In the genomic region with DNA sequence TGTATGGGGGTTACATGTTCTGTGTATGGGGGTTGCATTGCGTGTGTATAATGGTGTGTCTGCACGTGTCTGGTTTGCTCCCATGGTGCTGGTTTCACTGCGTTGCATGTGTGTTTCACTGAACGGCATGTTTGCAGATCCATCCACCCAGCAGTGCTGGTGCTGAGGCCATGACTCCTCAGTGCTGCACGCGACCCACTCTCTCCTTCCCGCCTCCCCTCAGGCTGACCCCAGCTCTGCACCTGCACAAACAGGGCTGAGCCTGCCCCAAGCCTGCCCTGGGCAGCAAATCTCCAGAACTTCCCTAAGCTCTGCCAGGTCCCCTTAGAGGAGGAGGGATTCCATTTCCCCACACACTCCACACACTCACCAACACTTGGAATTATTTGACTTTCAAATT, we compare ENCODE assay signal across 25 cellular contexts. TPM values are rescaled to one million over a fixed set of nuclear protein-coding genes. Genes with fewer than 3 reads are reported as not detected.
DNase-seq lines count a peak whose midpoint lies in the region; ATAC-seq, FAIRE-seq and TF ChIP-seq lines count a peak whose summit lies in the region.
"Had no signal": no experiment of that assay in that cellular context is flagged by ENCODE, and none has a peak within 500 bp of the region (broad histone marks: within the 10 kb centered on the region; RNA-seq: fewer than 3 reads in every experiment).

No MANE protein-coding gene starts in this region.

- H3K4me1 Mint-ChIP-seq in activated T-cell treated with anti-CD3 and anti-CD28 coated beads, Interleukin-2, amount 50 U/mL, for 24 hours (ENCODE audit: low read depth): peaks cover 2% of the 10 kb centered on the region
- peaks cover 8% of the 10 kb centered on the region for H3K4me1 Mint-ChIP-seq in type B pancreatic cell (ENCODE audit: unreplicated experiment)
- H3K4me1 Mint-ChIP-seq in activated naive CD8-positive, alpha-beta T cell treated with anti-CD3 and anti-CD28 coated beads, Interleukin-2, amount 50 U/mL, for 24 hours: no peaks in the 10 kb centered on the region

- H3K27ac ChIP-seq in HepG2 (ENCODE audit: extremely low read length, insufficient read depth, low read length) (no peak overlapping the region), right lobe of liver (no peak overlapping the region), osteoblast (ENCODE audit: low read depth, low read length) (no peak overlapping the region)
- H3K27ac ChIP-seq: 22Rv1, A549, C4-2B, GM23248, HL-60 had no signal

- H3K9me3 ChIP-seq in HepG2 (ENCODE audit: low read length) (no peaks in the 10 kb centered on the region), right lobe of liver (no peaks in the 10 kb centered on the region), osteoblast (ENCODE audit: low read depth, low read length) (no peaks in the 10 kb centered on the region)
- H3K9me3 ChIP-seq: A549 had no signal

- no TSS peak for BruUV-seq in HepG2 (replicated peaks; lab: Mats Ljungman, UMichigan)

- POLR2A ChIA-PET in HepG2 (lab: Yijun Ruan, JAX): no interaction called here

- DNase-seq in activated T-cell treated with anti-CD3 and anti-CD28 coated beads, Interleukin-2, amount 50 U/mL, for 24 hours: peak; percentile 11
- DNase-seq in activated T-cell treated with anti-CD3 and anti-CD28 coated beads, Interleukin-2, amount 50 U/mL, for 48 hours: no peak
- DNase-seq in HepG2 (ENCODE audit: low spot score) (no peak), right lobe of liver (no peak), osteoblast (ENCODE audit: insufficient read length, low spot score, missing footprints) (peak; percentile 66), type B pancreatic cell (ENCODE audit: extremely low spot score, unreplicated experiment) (peak; percentile 39), HUDEP-2 (lab: John Stamatoyannopoulos, UW; ENCODE audit: unreplicated experiment in 76 of 76) (no peak)
- no peak for DNase-seq in activated naive CD8-positive, alpha-beta T cell treated with anti-CD3 and anti-CD28 coated beads, Interleukin-2, amount 50 U/mL, for 24 hours
- DNase-seq: AML-193; CD4-positive, alpha-beta T cell; DMS153; DMS79; GDM1; GM23248; HCEC 1CT had no signal

- WGBS in HepG2 (ENCODE audit: low lambda C conversion rate): 20% methylated on average over 1 of the region's 7 CpGs
- WGBS in right lobe of liver (ENCODE audit: insufficient coverage, low coverage, low lambda C conversion rate, missing lambda C conversion rate): 40% methylated on average over 4 of the region's 7 CpGs

- no peak for TF ChIP-seq EP300 in HepG2 (IDR thresholded peaks at IDR 0.05; ENCODE audit: low read depth in 2 of 2, low read length in 2 of 2)
- no peak for TF ChIP-seq EP300 in HepG2 (CRISPR knock-in tag; IDR thresholded peaks at IDR 0.05; ENCODE audit: borderline replicate concordance)

- in situ Hi-C loops in HepG2 (cut with HindIII; ENCODE audit: extremely low pct_ligation_motif_present, low pct_unique_long_range_greater_than_20kb): no loop called here

- H3K79me2 ChIP-seq in HepG2 (ENCODE audit: insufficient read depth, low read length) (no peaks in the 10 kb centered on the region), osteoblast (ENCODE audit: insufficient read depth, low read length) (no peaks in the 10 kb centered on the region)

- no peak for TF ChIP-seq RAD21 in HepG2 (CRISPR knock-in tag; IDR thresholded peaks at IDR 0.05)

- no peak overlapping the region for H3K27ac Mint-ChIP-seq in activated T-cell treated with anti-CD3 and anti-CD28 coated beads, Interleukin-2, amount 50 U/mL, for 24 hours
- H3K27ac Mint-ChIP-seq in type B pancreatic cell: no peak overlapping the region
- no peak overlapping the region for H3K27ac Mint-ChIP-seq in activated naive CD8-positive, alpha-beta T cell treated with anti-CD3 and anti-CD28 coated beads, Interleukin-2, amount 50 U/mL, for 24 hours
- H3K27ac Mint-ChIP-seq: CD4-positive, alpha-beta T cell; IgD-negative memory B cell had no signal

- no peak overlapping the region for H3K4me2 ChIP-seq in HepG2 (ENCODE audit: low read depth, low read length)
- no peak overlapping the region for H3K4me2 ChIP-seq in osteoblast (ENCODE audit: insufficient read depth, low read length)
- H3K4me2 ChIP-seq: A549 had no signal

- H2AFZ ChIP-seq in HepG2 (ENCODE audit: low read length) (no peak overlapping the region), osteoblast (ENCODE audit: low read length) (no peak overlapping the region)
- H2AFZ ChIP-seq: GM23248 had no signal

- H3K4me1 ChIP-seq in HepG2 (ENCODE audit: insufficient read depth, low read length) (no peaks in the 10 kb centered on the region), right lobe of liver (no peaks in the 10 kb centered on the region), osteoblast (ENCODE audit: insufficient read depth, low read length) (no peaks in the 10 kb centered on the region)
- H3K4me1 ChIP-seq: A549 had no signal

- ATAC-seq in HepG2 (no peak), right lobe of liver (no peak)
- ATAC-seq in activated naive CD8-positive, alpha-beta T cell treated with anti-CD3 and anti-CD28 coated beads, Interleukin-2, amount 50 U/mL, for 24 hours: no peak
- ATAC-seq: A549 had no signal

- no peak overlapping the region for H3K4me3 ChIP-seq in HepG2 (replicated peaks in 1 of 3; ENCODE audit: insufficient read depth in 1 of 3, low read depth in 2 of 3, low read length in 3 of 3)
- H3K4me3 ChIP-seq in right lobe of liver: no peak overlapping the region
- H3K4me3 ChIP-seq in osteoblast (ENCODE audit: insufficient read depth, low read length): no peak overlapping the region
- H3K4me3 ChIP-seq: A549, GM23248 had no signal

- intact Hi-C loops in HepG2 (cut with micrococcal nuclease; ENCODE audit: unreplicated experiment) (no loop called here), right lobe of liver (cut with DNase I) (no loop called here)

- TF ChIP-seq POLR2A in HepG2 (IDR thresholded peaks at IDR 0.05; ENCODE audit: insufficient read depth in 1 of 2, low read depth in 2 of 2, low read length in 2 of 2): no peak
- TF ChIP-seq POLR2A in right lobe of liver (IDR thresholded peaks at IDR 0.05): no peak

- no peak overlapping the region for H3K4me3 Mint-ChIP-seq in activated T-cell treated with anti-CD3 and anti-CD28 coated beads, Interleukin-2, amount 50 U/mL, for 24 hours
- no peak overlapping the region for H3K4me3 Mint-ChIP-seq in type B pancreatic cell
- H3K4me3 Mint-ChIP-seq in activated naive CD8-positive, alpha-beta T cell treated with anti-CD3 and anti-CD28 coated beads, Interleukin-2, amount 50 U/mL, for 24 hours: no peak overlapping the region
- H3K4me3 Mint-ChIP-seq: CD4-positive, alpha-beta T cell; IgD-negative memory B cell had no signal

- H3K27me3 Mint-ChIP-seq in activated T-cell treated with anti-CD3 and anti-CD28 coated beads, Interleukin-2, amount 50 U/mL, for 24 hours: peaks cover 9% of the 10 kb centered on the region
- peaks cover 7% of the 10 kb centered on the region for H3K27me3 Mint-ChIP-seq in type B pancreatic cell
- peaks cover 2% of the 10 kb centered on the region for H3K27me3 Mint-ChIP-seq in activated naive CD8-positive, alpha-beta T cell treated with anti-CD3 and anti-CD28 coated beads, Interleukin-2, amount 50 U/mL, for 24 hours

- no peak overlapping the region for H3K9ac ChIP-seq in HepG2 (ENCODE audit: insufficient read depth, low read depth, low read length)
- H3K9ac ChIP-seq: GM23248 had no signal

- peaks cover 12 to 73% of the 10 kb centered on the region in 2 experiments; a peak in 4 of 5 replicates for H3K27me3 ChIP-seq in HepG2 (ENCODE audit: control insufficient read depth in 1 of 2, insufficient read depth in 2 of 2, low read length in 2 of 2)
- H3K27me3 ChIP-seq in right lobe of liver: no peaks in the 10 kb centered on the region
- peaks cover 5% of the 10 kb centered on the region for H3K27me3 ChIP-seq in osteoblast (ENCODE audit: insufficient read depth, low read length)

- TF ChIP-seq CTCF in HepG2 (CRISPR knock-in tag; IDR thresholded peaks at IDR 0.05) (no peak), right lobe of liver (IDR thresholded peaks at IDR 0.05) (no peak), osteoblast (IDR thresholded peaks at IDR 0.05; ENCODE audit: extremely low read depth, low read depth, low read length) (no peak), type B pancreatic cell (conservative IDR thresholded peaks at IDR 0.05) (no peak)

- no peaks in the 10 kb centered on the region for H3K36me3 ChIP-seq in HepG2 (replicated peaks in 1 of 2; ENCODE audit: control insufficient read depth in 1 of 2, insufficient read depth in 2 of 2, low read length in 2 of 2)
- H3K36me3 ChIP-seq in right lobe of liver: no peaks in the 10 kb centered on the region
- H3K36me3 ChIP-seq in osteoblast (ENCODE audit: insufficient read depth, low read length): no peaks in the 10 kb centered on the region

- CTCF ChIA-PET in HepG2 (lab: Yijun Ruan, JAX; ENCODE audit: low intra/inter-chr PET ratio, low total read pairs): no interaction called here

- no peaks in the 10 kb centered on the region for H3K9me3 Mint-ChIP-seq in activated T-cell treated with anti-CD3 and anti-CD28 coated beads, Interleukin-2, amount 50 U/mL, for 24 hours
- H3K9me3 Mint-ChIP-seq in type B pancreatic cell: no peaks in the 10 kb centered on the region
- no peaks in the 10 kb centered on the region for H3K9me3 Mint-ChIP-seq in activated naive CD8-positive, alpha-beta T cell treated with anti-CD3 and anti-CD28 coated beads, Interleukin-2, amount 50 U/mL, for 24 hours
- H3K9me3 Mint-ChIP-seq: CD4-positive, alpha-beta T cell; IgD-negative memory B cell had no signal

- FAIRE-seq in HepG2 (lab: Jason Lieb, UNC): no peak
- FAIRE-seq: A549, GM19239 had no signal

- H4K20me1 ChIP-seq in HepG2 (ENCODE audit: insufficient read depth, low read length) (0 out of 2 replicates have a peak, but pooled peaks cover 4% of the 10 kb centered on the region), osteoblast (ENCODE audit: insufficient read depth, low read length) (no peaks in the 10 kb centered on the region)

- H3K36me3 Mint-ChIP-seq in activated T-cell treated with anti-CD3 and anti-CD28 coated beads, Interleukin-2, amount 50 U/mL, for 24 hours (ENCODE audit: low read depth): no peaks in the 10 kb centered on the region
- no peaks in the 10 kb centered on the region for H3K36me3 Mint-ChIP-seq in type B pancreatic cell
- H3K36me3 Mint-ChIP-seq in activated naive CD8-positive, alpha-beta T cell treated with anti-CD3 and anti-CD28 coated beads, Interleukin-2, amount 50 U/mL, for 24 hours (ENCODE audit: low read depth): no peaks in the 10 kb centered on the region
- H3K36me3 Mint-ChIP-seq: IgD-negative memory B cell had no signal

RNA-seq across cellular contexts. Expression of a gene that starts 18.7 kb away (rescaled TPM):
- total RNA-seq in HepG2 (2016; rRNA removed; fragmentation: Illumina TruSeq; extraction: Trizol): not detected in 2 replicates
- total RNA-seq in HepG2 (2016; cell fraction: cytosol; rRNA removed; fragmentation: Illumina TruSeq; extraction: Trizol; ENCODE audit: low read depth): not detected in 2 replicates
- total RNA-seq in HepG2 (2016; cell fraction: insoluble cytoplasmic fraction; rRNA removed; fragmentation: Illumina TruSeq; extraction: Trizol): not detected in 2 replicates
- not detected in 2 replicates for total RNA-seq in HepG2 (2016; cell fraction: membrane; rRNA removed; fragmentation: Illumina TruSeq; extraction: Trizol)
- total RNA-seq in HepG2 (2016; cell fraction: nucleus; rRNA removed; fragmentation: Illumina TruSeq; extraction: Trizol): not detected in 2 replicates
- polyA plus RNA-seq in HepG2 (2011; rRNA removed): not detected in 2 replicates
- not detected in 2 replicates for polyA plus RNA-seq in HepG2 (2011; cell fraction: cytosol; rRNA removed)
- polyA plus RNA-seq in HepG2 (2011; cell fraction: nucleus; rRNA removed): not detected in 2 replicates
- polyA plus RNA-seq in HepG2 (2012): not detected in 2 replicates
- not detected in 2 replicates for polyA plus RNA-seq in HepG2 (2016; cell fraction: cytosol; fragmentation: Illumina TruSeq; extraction: Trizol; ENCODE audit: low read depth)
- not detected in 2 replicates for polyA plus RNA-seq in HepG2 (2016; cell fraction: insoluble cytoplasmic fraction; fragmentation: Illumina TruSeq; extraction: Trizol; ENCODE audit: low read depth)
- polyA plus RNA-seq in HepG2 (2016; cell fraction: membrane; fragmentation: Illumina TruSeq; extraction: Trizol; ENCODE audit: low read depth): not detected in 2 replicates
- polyA plus RNA-seq in HepG2 (2016; cell fraction: nucleus; fragmentation: Illumina TruSeq; extraction: Trizol; ENCODE audit: insufficient read depth, low read depth): not detected in 2 replicates
- not detected in 2 replicates for polyA minus RNA-seq in HepG2 (2011; rRNA and poly(A)+ RNA removed; ENCODE audit: low replicate concordance)
- not detected in 2 replicates for polyA minus RNA-seq in HepG2 (2011; cell fraction: cytosol; rRNA and poly(A)+ RNA removed)
- polyA minus RNA-seq in HepG2 (2011; cell fraction: nucleus; rRNA and poly(A)+ RNA removed): not detected in 2 replicates
- total RNA-seq in right lobe of liver: not detected
- total RNA-seq in osteoblast: not detected in 2 replicates
- not detected in 2 replicates for total RNA-seq in type B pancreatic cell (ENCODE audit: low replicate concordance)
- total RNA-seq: CD4-positive, alpha-beta T cell; Daoy; GM23248; H4; HT1080 had no signal
- polyA plus RNA-seq: A549, BJ, GM23248, IgD-negative memory B cell had no signal

RNA-seq across cellular contexts. Expression of a gene that starts 29.0 kb away (rescaled TPM):
- total RNA-seq in HepG2 (2016; rRNA removed; fragmentation: Illumina TruSeq; extraction: Trizol) (0.13 and 0.15 TPM in 2 replicates), right lobe of liver (under 1 TPM; 0.06 to 0.75 (median 0.28) TPM), osteoblast (6.5 and 8.3 TPM in 2 replicates), type B pancreatic cell (ENCODE audit: low replicate concordance) (10.3 and 23.6 TPM in 2 replicates)
- total RNA-seq in HepG2 (2016; cell fraction: cytosol; rRNA removed; fragmentation: Illumina TruSeq; extraction: Trizol; ENCODE audit: low read depth): under 0.01 and 0.35 TPM in 2 replicates
- total RNA-seq in HepG2 (2016; cell fraction: insoluble cytoplasmic fraction; rRNA removed; fragmentation: Illumina TruSeq; extraction: Trizol): 0.21 and 0.24 TPM in 2 replicates
- 0.19 and 0.24 TPM in 2 replicates for total RNA-seq in HepG2 (2016; cell fraction: membrane; rRNA removed; fragmentation: Illumina TruSeq; extraction: Trizol)
- total RNA-seq in HepG2 (2016; cell fraction: nucleus; rRNA removed; fragmentation: Illumina TruSeq; extraction: Trizol): 0.12 and 1.1 TPM in 2 replicates
- 0.81 and 1.5 TPM in 2 replicates for polyA plus RNA-seq in HepG2 (2011; rRNA removed)
- polyA plus RNA-seq in HepG2 (2011; cell fraction: cytosol; rRNA removed): 0.96 and 1.0 TPM in 2 replicates
- polyA plus RNA-seq in HepG2 (2011; cell fraction: nucleus; rRNA removed): 5.9 and 6.8 TPM in 2 replicates
- 1.7 and 1.8 TPM in 2 replicates for polyA plus RNA-seq in HepG2 (2012)
- polyA plus RNA-seq in HepG2 (2016; cell fraction: cytosol; fragmentation: Illumina TruSeq; extraction: Trizol; ENCODE audit: low read depth): not detected in 2 replicates
- 0.15 and 0.46 TPM in 2 replicates for polyA plus RNA-seq in HepG2 (2016; cell fraction: insoluble cytoplasmic fraction; fragmentation: Illumina TruSeq; extraction: Trizol; ENCODE audit: low read depth)
- 0.13 TPM in 1 of 2 replicates, not detected in the other for polyA plus RNA-seq in HepG2 (2016; cell fraction: membrane; fragmentation: Illumina TruSeq; extraction: Trizol; ENCODE audit: low read depth)
- polyA plus RNA-seq in HepG2 (2016; cell fraction: nucleus; fragmentation: Illumina TruSeq; extraction: Trizol; ENCODE audit: insufficient read depth, low read depth): 0.34 and 0.47 TPM in 2 replicates
- 0.40 TPM in 1 of 2 replicates, not detected in the other for polyA minus RNA-seq in HepG2 (2011; rRNA and poly(A)+ RNA removed; ENCODE audit: low replicate concordance)
- 0.79 and 1.1 TPM in 2 replicates for polyA minus RNA-seq in HepG2 (2011; cell fraction: cytosol; rRNA and poly(A)+ RNA removed)
- 2.1 and 2.4 TPM in 2 replicates for polyA minus RNA-seq in HepG2 (2011; cell fraction: nucleus; rRNA and poly(A)+ RNA removed)
- total RNA-seq: CD4-positive, alpha-beta T cell; GM23248; HT1080 had no signal
- polyA plus RNA-seq: IgD-negative memory B cell had no signal

Comparison
In these comparisons a context has a peak if more than half of its experiments do, and no peak if none do; other contexts are left out.
1. DNase-seq: peak in activated T-cell treated with anti-CD3 and anti-CD28 coated beads, Interleukin-2, amount 50 U/mL, for 24 hours (single experiment), osteoblast (single experiment) and type B pancreatic cell (single experiment); none in activated T-cell treated with anti-CD3 and anti-CD28 coated beads, Interleukin-2, amount 50 U/mL, for 48 hours (0 of 2), HepG2 (single experiment), right lobe of liver (0 of 3), HUDEP-2 (0 of 76) and activated naive CD8-positive, alpha-beta T cell treated with anti-CD3 and anti-CD28 coated beads, Interleukin-2, amount 50 U/mL, for 24 hours (single experiment).